ENCODE assay signal across 1 cellular context in genomic region chr9:122904466-122904822, GRCh38.
TF ChIP-seq lines count a peak whose summit lies in the region.

No MANE protein-coding gene starts in this region.

TF ChIP-seq in IMR-90, 13 proteins besides CTCF, POLR2A, EP300 and RAD21:
- TF ChIP-seq BHLHE40 (IDR thresholded peaks at IDR 0.05; ENCODE audit: low read depth, low read length): no peak
- TF ChIP-seq CEBPB (IDR thresholded peaks at IDR 0.05; ENCODE audit: low read depth, low read length): no peak
- no peak for TF ChIP-seq SMC3 (IDR thresholded peaks at IDR 0.05; ENCODE audit: low read depth, low read length)
- TF ChIP-seq FOS (IDR thresholded peaks at IDR 0.05; ENCODE audit: low read depth, low read length): no peak
- TF ChIP-seq MAZ (IDR thresholded peaks at IDR 0.05; ENCODE audit: borderline replicate concordance, low read depth, low read length): no peak
- TF ChIP-seq RCOR1 (IDR thresholded peaks at IDR 0.05; ENCODE audit: insufficient replicate concordance, low read length): no peak
- no peak for TF ChIP-seq CHD1 (IDR thresholded peaks at IDR 0.05; ENCODE audit: low read depth, low read length)
- TF ChIP-seq MXI1 (IDR thresholded peaks at IDR 0.05; ENCODE audit: borderline replicate concordance, low read depth, low read length): no peak
- TF ChIP-seq MAFK (IDR thresholded peaks at IDR 0.05; ENCODE audit: low read depth, low read length): no peak
- no peak for TF ChIP-seq NFE2L2 (IDR thresholded peaks at IDR 0.05; ENCODE audit: low read depth, low read length)
- TF ChIP-seq ELK1 (IDR thresholded peaks at IDR 0.05; ENCODE audit: borderline replicate concordance, low read depth, low read length): no peak
- no peak for TF ChIP-seq USF2 (IDR thresholded peaks at IDR 0.05; ENCODE audit: low read depth, low read length)
- no peak for TF ChIP-seq RFX5 (IDR thresholded peaks at IDR 0.05; ENCODE audit: low read depth, low read length)
